In genomic region chr7:74479066-74479781, GRCh38 we compare ENCODE assay signal across 9 cellular contexts. TPM values are rescaled to one million over a fixed set of nuclear protein-coding genes. Genes with fewer than 3 reads are reported as not detected.
DNase-seq lines count a peak whose midpoint lies in the region; ATAC-seq and TF ChIP-seq lines count a peak whose summit lies in the region.
"Had no signal": no experiment of that assay in that cellular context is flagged by ENCODE, and none has a peak within 500 bp of the region (broad histone marks: within the 10 kb centered on the region; RNA-seq: fewer than 3 reads in every experiment).

No MANE protein-coding gene starts in this region.

- H3K36me3 ChIP-seq in psoas muscle (ENCODE audit: insufficient read depth in 1 of 2, low read depth in 1 of 2), result no peaks in the 10 kb centered on the region

- DNase-seq in DMS153 treated with DMSO at 0.1 percent for 48 hours (lab: John Stamatoyannopoulos, UW; ENCODE audit: unreplicated experiment) (peak; percentile 89), NCI-H526 (lab: John Stamatoyannopoulos, UW) (peak; percentile 88 to 89), epithelial cell of esophagus (ENCODE audit: low read depth) (peak; percentile 19), psoas muscle (peak; percentile 71 to 81), NCI-H146 treated with DMSO at 0.1 percent for 48 hours (lab: John Stamatoyannopoulos, UW; ENCODE audit: unreplicated experiment) (no peak)
- no peak for DNase-seq in stimulated activated effector memory CD8-positive, alpha-beta T cell treated with anti-CD3 and anti-CD28 coated beads, Interleukin-12 subunit alpha, Interleukin-12 subunit beta, amount 100 ng/mL, for 72 hours (ENCODE audit: low spot score in 2 of 2)

- H3K36me3 Mint-ChIP-seq in stimulated activated effector memory CD8-positive, alpha-beta T cell treated with anti-CD3 and anti-CD28 coated beads, Interleukin-12 subunit alpha, Interleukin-12 subunit beta, amount 100 ng/mL, for 72 hours, result no peaks in the 10 kb centered on the region
- H3K36me3 Mint-ChIP-seq: activated naive CD8-positive, alpha-beta T cell had no signal

- no peak for TF ChIP-seq CTCF in epithelial cell of esophagus (IDR thresholded peaks at IDR 0.05; ENCODE audit: insufficient read depth, low read depth, low read length, missing control alignments)
- TF ChIP-seq CTCF in psoas muscle (IDR thresholded peaks at IDR 0.05), result no peak

- H3K4me1 Mint-ChIP-seq in stimulated activated effector memory CD8-positive, alpha-beta T cell treated with anti-CD3 and anti-CD28 coated beads, Interleukin-12 subunit alpha, Interleukin-12 subunit beta, amount 100 ng/mL, for 72 hours, result no peaks in the 10 kb centered on the region

- H3K4me3 Mint-ChIP-seq in stimulated activated effector memory CD8-positive, alpha-beta T cell treated with anti-CD3 and anti-CD28 coated beads, Interleukin-12 subunit alpha, Interleukin-12 subunit beta, amount 100 ng/mL, for 72 hours, result no peak overlapping the region
- H3K4me3 Mint-ChIP-seq: activated naive CD8-positive, alpha-beta T cell had no signal

- peaks cover 67% of the 10 kb centered on the region for H3K4me1 ChIP-seq in psoas muscle

- peak overlapping the region; percentile 96 for H3K27ac ChIP-seq in psoas muscle

- no peaks in the 10 kb centered on the region for H3K27me3 ChIP-seq in psoas muscle (ENCODE audit: insufficient read depth in 3 of 3, low read length in 2 of 3)

- intact Hi-C loops in psoas muscle (cut with DNase I), result loop anchor here in 1 of 2 donors (2.0 kb wide), 1 partner anchor 24 kb away; no protein-coding TSS in a partner anchor

- no peaks in the 10 kb centered on the region for H3K9me3 ChIP-seq in psoas muscle

- H3K9me3 Mint-ChIP-seq in stimulated activated effector memory CD8-positive, alpha-beta T cell treated with anti-CD3 and anti-CD28 coated beads, Interleukin-12 subunit alpha, Interleukin-12 subunit beta, amount 100 ng/mL, for 72 hours, result no peaks in the 10 kb centered on the region

- ATAC-seq in psoas muscle, result peak; percentile 11 to 28 (median 18)
- no peak for ATAC-seq in stimulated activated effector memory CD8-positive, alpha-beta T cell treated with anti-CD3 and anti-CD28 coated beads, Interleukin-12 subunit alpha, Interleukin-12 subunit beta, amount 100 ng/mL, for 72 hours
- no peak for ATAC-seq in HG03342 (IDR thresholded peaks at IDR 0.05; ENCODE audit: unreplicated experiment)
- ATAC-seq in HG02884 (IDR thresholded peaks at IDR 0.05; ENCODE audit: unreplicated experiment), result no peak

- H3K4me3 ChIP-seq in epithelial cell of esophagus (ENCODE audit: low read length) (no peak overlapping the region), psoas muscle (no peak overlapping the region)

- no peak overlapping the region for H3K27ac Mint-ChIP-seq in stimulated activated effector memory CD8-positive, alpha-beta T cell treated with anti-CD3 and anti-CD28 coated beads, Interleukin-12 subunit alpha, Interleukin-12 subunit beta, amount 100 ng/mL, for 72 hours
- H3K27ac Mint-ChIP-seq: activated naive CD8-positive, alpha-beta T cell had no signal

- WGBS in psoas muscle, 3 donors, result 9 to 27% (median 14%) methylated on average over 19 of the region's 19 CpGs

RNA-seq across cellular contexts. Expression of gene GTF2IRD1, which starts 25.5 kb away (rescaled TPM):
- total RNA-seq in psoas muscle, result 100 to 1,000 TPM in 1 of 4 donors, 10 to 100 TPM in 3; 40.5 to 149 (median 80.8) TPM
- polyA plus RNA-seq in psoas muscle, result 10 to 100 TPM; 43.0 to 79.0 (median 46.9) TPM

Comparison
In these comparisons a context has a peak if more than half of its experiments do, and no peak if none do; other contexts are left out.
1. DNase-seq: peak in DMS153 treated with DMSO at 0.1 percent for 48 hours (single experiment), NCI-H526 (2 of 2), epithelial cell of esophagus (single experiment) and psoas muscle (2 of 2); none in stimulated activated effector memory CD8-positive, alpha-beta T cell treated with anti-CD3 and anti-CD28 coated beads, Interleukin-12 subunit alpha, Interleukin-12 subunit beta, amount 100 ng/mL, for 72 hours (0 of 2) and NCI-H146 treated with DMSO at 0.1 percent for 48 hours (single experiment).
2. ATAC-seq: peak in psoas muscle (4 of 4); none in stimulated activated effector memory CD8-positive, alpha-beta T cell treated with anti-CD3 and anti-CD28 coated beads, Interleukin-12 subunit alpha, Interleukin-12 subunit beta, amount 100 ng/mL, for 72 hours (single experiment), HG03342 (single experiment) and HG02884 (single experiment).